Comparison of ENCODE assay signal across 2 cellular contexts in the genomic region with DNA sequence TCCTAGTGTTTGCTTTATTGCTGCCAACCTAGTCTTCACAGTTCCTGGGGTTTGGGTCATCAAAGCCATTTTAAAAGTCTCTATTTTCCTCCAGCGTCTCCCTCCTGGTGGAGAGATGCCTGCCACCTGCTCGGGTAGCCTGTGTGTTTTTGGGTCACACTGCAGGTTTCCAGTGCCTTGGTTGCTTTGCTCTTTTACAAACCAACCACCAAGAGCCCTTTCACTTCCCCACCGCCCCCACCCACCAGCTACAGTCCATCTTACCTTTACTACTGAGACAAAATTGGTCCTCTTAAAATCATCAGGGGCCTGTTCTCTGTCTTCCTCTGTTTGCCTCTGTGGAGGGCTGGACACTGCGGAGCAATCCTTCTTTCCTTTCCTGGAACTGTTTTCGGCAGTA.
TF ChIP-seq lines count a peak whose summit lies in the region.

No MANE protein-coding gene starts in this region.

TF ChIP-seq in GM23338, 12 proteins besides CTCF, POLR2A, EP300 and RAD21 (continues in another document):
- TF ChIP-seq ZNF462 (CRISPR knock-in tag; IDR thresholded peaks at IDR 0.05) = no peak
- no peak for TF ChIP-seq CREB1 (CRISPR knock-in tag; IDR thresholded peaks at IDR 0.05; ENCODE audit: low read depth)
- TF ChIP-seq, protein P1, sequence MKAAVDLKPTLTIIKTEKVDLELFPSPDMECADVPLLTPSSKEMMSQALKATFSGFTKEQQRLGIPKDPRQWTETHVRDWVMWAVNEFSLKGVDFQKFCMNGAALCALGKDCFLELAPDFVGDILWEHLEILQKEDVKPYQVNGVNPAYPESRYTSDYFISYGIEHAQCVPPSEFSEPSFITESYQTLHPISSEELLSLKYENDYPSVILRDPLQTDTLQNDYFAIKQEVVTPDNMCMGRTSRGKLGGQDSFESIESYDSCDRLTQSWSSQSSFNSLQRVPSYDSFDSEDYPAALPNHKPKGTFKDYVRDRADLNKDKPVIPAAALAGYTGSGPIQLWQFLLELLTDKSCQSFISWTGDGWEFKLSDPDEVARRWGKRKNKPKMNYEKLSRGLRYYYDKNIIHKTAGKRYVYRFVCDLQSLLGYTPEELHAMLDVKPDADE (IDR thresholded peaks at IDR 0.05) = no peak
- no peak for TF ChIP-seq EZH2phosphoT487 (IDR thresholded peaks at IDR 0.05; ENCODE audit: unreplicated experiment)
- TF ChIP-seq REST (IDR thresholded peaks at IDR 0.05; ENCODE audit: unreplicated experiment) = no peak
- TF ChIP-seq POLR2AphosphoS5 (IDR thresholded peaks at IDR 0.05; ENCODE audit: low read depth) = no peak
- TF ChIP-seq ZNF331 (CRISPR knock-in tag; IDR thresholded peaks at IDR 0.05; ENCODE audit: low read depth) = no peak
- TF ChIP-seq STAT1 (IDR thresholded peaks at IDR 0.05; ENCODE audit: unreplicated experiment) = no peak
- TF ChIP-seq ZNF114 (CRISPR knock-in tag; IDR thresholded peaks at IDR 0.05) = no peak
- TF ChIP-seq EZH2 (IDR thresholded peaks at IDR 0.05; ENCODE audit: low read depth, unreplicated experiment) = no peak

TF ChIP-seq in GM12878, 131 proteins besides CTCF, POLR2A, EP300 and RAD21:
- TF ChIP-seq BCLAF1 (IDR thresholded peaks at IDR 0.05) = no peak
- peak; percentile 6; the same call in 1 of the 2 replicates for TF ChIP-seq RUNX3 (IDR thresholded peaks at IDR 0.05; ENCODE audit: low read length)
- TF ChIP-seq STAT3 (IDR thresholded peaks at IDR 0.05; ENCODE audit: low read depth, low read length) = no peak
- TF ChIP-seq SPI1 (IDR thresholded peaks at IDR 0.05; ENCODE audit: borderline replicate concordance, insufficient read depth, low read depth, low read length) = peak; percentile 69; the same call in 1 of the 2 replicates
- 0 out of 3 replicates have a peak, but pooled peaks of 1 of the 2 experiments have one; percentile 25 for TF ChIP-seq EGR1 (IDR thresholded peaks at IDR 0.05; ENCODE audit: borderline replicate concordance in 1 of 2, low read depth in 2 of 2, low read length in 2 of 2)
- TF ChIP-seq ZNF274 (IDR thresholded peaks at IDR 0.05; ENCODE audit: insufficient read depth, insufficient read length) = no peak
